1 cellular context compared by ENCODE assay signal in genomic region chr15:25880877-25881276, GRCh38. TPM values are rescaled to one million over a fixed set of nuclear protein-coding genes. Genes with fewer than 3 reads are reported as not detected.
"Had no signal": no experiment of that assay in that cellular context is flagged by ENCODE, and none has a peak within 500 bp of the region (broad histone marks: within the 10 kb centered on the region; RNA-seq: fewer than 3 reads in every experiment).

No MANE protein-coding gene starts in this region.

RNA-seq across cellular contexts. Expression of gene ATP10A, which starts 17.8 kb away (rescaled TPM):
- total RNA-seq: cardiac muscle cell had no signal
- polyA plus RNA-seq: cardiac muscle cell had no signal
